Comparison of ENCODE assay signal across 1 cellular context in genomic region chr6:17908831-17909230, GRCh38.
TF ChIP-seq lines count a peak whose summit lies in the region.

No MANE protein-coding gene starts in this region.

TF ChIP-seq in HepG2, 621 proteins besides CTCF, POLR2A, EP300 and RAD21 (continued from another document):
- no peak for TF ChIP-seq SPEN (CRISPR knock-in tag; IDR thresholded peaks at IDR 0.05; ENCODE audit: low read depth)
- TF ChIP-seq ZMYM4 (CRISPR knock-in tag; IDR thresholded peaks at IDR 0.05): peak; percentile 80
- TF ChIP-seq TFDP1 (CRISPR knock-in tag; IDR thresholded peaks at IDR 0.05; ENCODE audit: borderline replicate concordance): peak; percentile 63; the same call in 1 of the 2 replicates
- TF ChIP-seq FOXK1 (CRISPR knock-in tag; IDR thresholded peaks at IDR 0.05; ENCODE audit: borderline replicate concordance, low read depth): no peak
- 0 out of 2 replicates have a peak, but pooled peaks have one; percentile 20 for TF ChIP-seq ZGPAT (CRISPR knock-in tag; IDR thresholded peaks at IDR 0.05)
- TF ChIP-seq NFIB (CRISPR knock-in tag; IDR thresholded peaks at IDR 0.05; ENCODE audit: borderline replicate concordance): no peak
- TF ChIP-seq MIER3 (CRISPR knock-in tag; IDR thresholded peaks at IDR 0.05; ENCODE audit: borderline replicate concordance): no peak
- no peak for TF ChIP-seq ZNF224 (CRISPR knock-in tag; IDR thresholded peaks at IDR 0.05)
- no peak for TF ChIP-seq YY1 (IDR thresholded peaks at IDR 0.05; ENCODE audit: insufficient read depth, insufficient replicate concordance, low read depth, low read length)
- no peak for TF ChIP-seq SKIL (CRISPR knock-in tag; IDR thresholded peaks at IDR 0.05; ENCODE audit: borderline replicate concordance)
